ENCODE assay signal across 8 cellular contexts in the genomic region with DNA sequence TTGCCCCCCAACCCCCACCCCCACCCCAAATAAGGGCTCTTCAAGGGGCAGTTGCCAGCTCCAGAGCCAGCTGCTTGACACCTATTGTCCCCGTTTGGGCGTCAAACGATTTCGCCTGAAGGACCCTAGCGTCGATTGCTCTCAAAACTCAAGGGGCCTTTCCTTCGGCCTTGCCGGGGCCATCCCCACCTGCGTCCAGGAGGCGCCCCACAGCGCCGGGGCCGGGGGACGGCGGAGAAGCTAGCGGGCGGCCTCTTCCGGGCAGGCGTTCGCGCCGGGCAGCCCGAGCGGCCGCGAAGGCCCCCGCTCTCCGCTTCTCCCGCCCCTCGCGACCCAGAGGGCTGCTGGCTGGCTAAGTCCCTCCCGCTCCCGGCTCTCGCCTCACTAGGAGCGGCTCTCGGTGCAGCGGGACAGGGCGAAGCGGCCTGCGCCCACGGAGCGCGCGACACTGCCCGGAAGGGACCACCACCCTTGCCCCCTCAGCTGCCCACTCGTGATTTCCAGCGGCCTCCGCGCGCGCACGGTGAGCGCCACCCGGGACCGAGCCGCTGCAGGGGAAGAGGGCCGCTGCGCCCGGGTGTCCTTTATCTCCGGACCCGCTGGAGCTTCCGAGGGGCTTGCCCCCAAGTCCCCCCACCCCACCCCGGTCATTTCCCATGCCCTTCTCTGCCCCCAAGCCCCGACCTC. TPM values are rescaled to one million over a fixed set of nuclear protein-coding genes. Genes with fewer than 3 reads are reported as not detected.
A peak's percentile ranks its signal among the peaks of the same experiment; 100 is the strongest.
DNase-seq lines count a peak whose midpoint lies in the region; ATAC-seq and TF ChIP-seq lines count a peak whose summit lies in the region.

A gene with protein sequence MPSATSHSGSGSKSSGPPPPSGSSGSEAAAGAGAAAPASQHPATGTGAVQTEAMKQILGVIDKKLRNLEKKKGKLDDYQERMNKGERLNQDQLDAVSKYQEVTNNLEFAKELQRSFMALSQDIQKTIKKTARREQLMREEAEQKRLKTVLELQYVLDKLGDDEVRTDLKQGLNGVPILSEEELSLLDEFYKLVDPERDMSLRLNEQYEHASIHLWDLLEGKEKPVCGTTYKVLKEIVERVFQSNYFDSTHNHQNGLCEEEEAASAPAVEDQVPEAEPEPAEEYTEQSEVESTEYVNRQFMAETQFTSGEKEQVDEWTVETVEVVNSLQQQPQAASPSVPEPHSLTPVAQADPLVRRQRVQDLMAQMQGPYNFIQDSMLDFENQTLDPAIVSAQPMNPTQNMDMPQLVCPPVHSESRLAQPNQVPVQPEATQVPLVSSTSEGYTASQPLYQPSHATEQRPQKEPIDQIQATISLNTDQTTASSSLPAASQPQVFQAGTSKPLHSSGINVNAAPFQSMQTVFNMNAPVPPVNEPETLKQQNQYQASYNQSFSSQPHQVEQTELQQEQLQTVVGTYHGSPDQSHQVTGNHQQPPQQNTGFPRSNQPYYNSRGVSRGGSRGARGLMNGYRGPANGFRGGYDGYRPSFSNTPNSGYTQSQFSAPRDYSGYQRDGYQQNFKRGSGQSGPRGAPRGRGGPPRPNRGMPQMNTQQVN (plus strand): TSS at position 383 of the 687 bp plus-strand sequence. CDS start 690 bp downstream, outside the sequence.

- H3K4me1 ChIP-seq in Peyer's patch (peaks cover 4 to 27% (median 10%) of the 10 kb centered on the region in 4 donors), esophagus squamous epithelium (peaks cover 0 to 43% (median 31%) of the 10 kb centered on the region in 3 donors)

- no peaks in the 10 kb centered on the region for H3K9me3 ChIP-seq in KOPT-K1 (ENCODE audit: insufficient read depth, low read length, poor library complexity, severe bottlenecking)
- H3K9me3 ChIP-seq in Peyer's patch: no peaks in the 10 kb centered on the region
- no peaks in the 10 kb centered on the region for H3K9me3 ChIP-seq in esophagus squamous epithelium

- 0% methylated on average over 1 to 12 of the region's 64 CpGs for WGBS in esophagus squamous epithelium, 2 donors

- peak; percentile 64 for ATAC-seq in GM21737 (IDR thresholded peaks at IDR 0.05; ENCODE audit: unreplicated experiment)

- peak; percentile 65 for DNase-seq in DMS153 treated with DMSO at 0.1 percent for 48 hours (lab: John Stamatoyannopoulos, UW; ENCODE audit: unreplicated experiment)
- peak; percentile 85 to 93 (median 91) for DNase-seq in Peyer's patch
- peak; percentile 88 to 91 for DNase-seq in activated T-cell treated with anti-CD3 and anti-CD28 coated beads, Interleukin-2, amount 50 U/mL, for 48 hours
- peak; percentile 44 for DNase-seq in esophagus squamous epithelium (lab: John Stamatoyannopoulos, UW)
- DNase-seq in myocyte (ENCODE audit: low read depth): peak; percentile 95
- DNase-seq in stimulated activated CD8-positive, alpha-beta memory T cell treated with anti-CD3 and anti-CD28 coated beads, Interleukin-7, amount 100 ng/mL, for 4 hours (ENCODE audit: low read depth in 2 of 2): peak; percentile 67 to 78

- no peaks in the 10 kb centered on the region for H3K27me3 ChIP-seq in Peyer's patch
- H3K27me3 ChIP-seq in esophagus squamous epithelium: no peaks in the 10 kb centered on the region

- peak within 1 kb of the TSS; percentile 93 for H3K27ac ChIP-seq in KOPT-K1 (ENCODE audit: low read depth, low read length, poor library complexity, severe bottlenecking)
- peak within 1 kb of the TSS; percentile 96 to 99 (median 98) for H3K27ac ChIP-seq in Peyer's patch
- H3K27ac ChIP-seq in esophagus squamous epithelium: peak within 1 kb of the TSS; percentile 97 to 99 (median 98)

- peak within 1 kb of the TSS; percentile 94 to 99 (median 97) for H3K4me3 ChIP-seq in Peyer's patch
- peak within 1 kb of the TSS; percentile 91 to 97 (median 96) for H3K4me3 ChIP-seq in esophagus squamous epithelium

- TF ChIP-seq CTCF in Peyer's patch (IDR thresholded peaks at IDR 0.05): peak in 2 of 6 experiments; percentile 7 to 15
- peak in 1 of 6 experiments; percentile 6 for TF ChIP-seq CTCF in esophagus squamous epithelium (IDR thresholded peaks at IDR 0.05)

- intact Hi-C loops in esophagus squamous epithelium (cut with DNase I): loop anchor here (10.0 kb wide), 1 partner anchor 53 kb away; a partner anchor contains a TSS

- H3K36me3 ChIP-seq in KOPT-K1 (ENCODE audit: insufficient read depth, low read length) (peaks cover 31% of the 10 kb centered on the region), Peyer's patch (peaks cover 0 to 7% (median 0%) of the 10 kb centered on the region in 3 donors), esophagus squamous epithelium (peaks cover 0 to 17% (median 0%) of the 10 kb centered on the region in 3 donors)

- TF ChIP-seq POLR2A in Peyer's patch (IDR thresholded peaks at IDR 0.05) (peak; percentile 70 to 76), esophagus squamous epithelium (IDR thresholded peaks at IDR 0.05) (peak in 2 of 4 donors; percentile 78 to 80)

RNA-seq across cellular contexts. Expression of the gene that starts here (rescaled TPM):
- total RNA-seq in Peyer's patch: 100 to 1,000 TPM; 107 to 158 (median 142) TPM
- total RNA-seq in esophagus squamous epithelium: 100 to 1,000 TPM in 3 of 4 donors, 10 to 100 TPM in 1; 94.1 to 151 (median 132) TPM
- 177 and 195 TPM in 2 replicates for total RNA-seq in myocyte
- polyA plus RNA-seq in myocyte (2012): 102 TPM

Comparison
In these comparisons a context has a peak if more than half of its experiments do, and no peak if none do; other contexts are left out.
1. Peak in every context shown above with its lines: DNase-seq, ATAC-seq, H3K4me3 ChIP-seq and H3K27ac ChIP-seq.
2. DNase-seq: peak in every context shown above with its lines; median percentile 95 in myocyte; 91 in Peyer's patch; 90 in activated T-cell treated with anti-CD3 and anti-CD28 coated beads, Interleukin-2, amount 50 U/mL, for 48 hours; 72 in stimulated activated CD8-positive, alpha-beta memory T cell treated with anti-CD3 and anti-CD28 coated beads, Interleukin-7, amount 100 ng/mL, for 4 hours; 65 in DMS153 treated with DMSO at 0.1 percent for 48 hours; 44 in esophagus squamous epithelium.